8 cellular contexts compared by ENCODE assay signal in genomic region chr7:3043544-3044395, GRCh38. TPM values are rescaled to one million over a fixed set of nuclear protein-coding genes. Genes with fewer than 3 reads are reported as not detected.
A peak's percentile ranks its signal among the peaks of the same experiment; 100 is the strongest.
DNase-seq lines count a peak whose midpoint lies in the region; ATAC-seq and TF ChIP-seq lines count a peak whose summit lies in the region.

Gene CARD11 (minus strand): TSS chr7:3043867. CDS start chr7:2958506, 85,361 bp downstream.

- intact Hi-C loops in esophagus squamous epithelium (cut with DNase I): no loop called here

- TF ChIP-seq CTCF in DND-41 (IDR thresholded peaks at IDR 0.05; ENCODE audit: borderline replicate concordance, extremely low read depth, low read length, poor library complexity, severe bottlenecking): no peak
- no peak for TF ChIP-seq CTCF in esophagus squamous epithelium (IDR thresholded peaks at IDR 0.05)

- no peaks in the 10 kb centered on the region for H3K27me3 Mint-ChIP-seq in activated CD4-positive, alpha-beta T cell treated with anti-CD3 and anti-CD28 coated beads, Interleukin-2, amount 10 ng/mL, durations not matched to agents 7 days and 5 days

- peaks cover 34% of the 10 kb centered on the region for H3K36me3 Mint-ChIP-seq in activated CD4-positive, alpha-beta T cell treated with anti-CD3 and anti-CD28 coated beads, Interleukin-2, amount 10 ng/mL, durations not matched to agents 7 days and 5 days (ENCODE audit: low read depth)

- CTCF ChIA-PET in activated CD4-positive, alpha-beta T cell treated with anti-CD3 and anti-CD28 coated beads, Interleukin-2, amount 10 ng/mL, durations not matched to agents 7 days and 5 days (lab: Charles Lee): interaction anchor here (1.4 to 2.2 kb wide), 2 partner anchors 11 to 22 kb away, joined by 4 to 7 read pairs; no protein-coding TSS in a partner anchor

- H3K27me3 ChIP-seq in DND-41 (ENCODE audit: insufficient read depth, low read length, poor library complexity) (peaks cover 15% of the 10 kb centered on the region), esophagus squamous epithelium (peaks cover 0 to 35% (median 0%) of the 10 kb centered on the region in 4 donors)

- no peaks in the 10 kb centered on the region for H3K36me3 ChIP-seq in DND-41 (ENCODE audit: insufficient read depth, low read length)
- no peaks in the 10 kb centered on the region for H3K36me3 ChIP-seq in esophagus squamous epithelium

- H3K4me1 Mint-ChIP-seq in activated CD4-positive, alpha-beta T cell treated with anti-CD3 and anti-CD28 coated beads, Interleukin-2, amount 10 ng/mL, durations not matched to agents 7 days and 5 days: peaks cover 49% of the 10 kb centered on the region

- no peak for TF ChIP-seq POLR2A in esophagus squamous epithelium (IDR thresholded peaks at IDR 0.05)

- 11 to 19% methylated on average over 14 to 15 of the region's 45 CpGs for WGBS in esophagus squamous epithelium, 2 donors

- POLR2A ChIA-PET in activated CD4-positive, alpha-beta T cell treated with anti-CD3 and anti-CD28 coated beads, Interleukin-2, amount 10 ng/mL, durations not matched to agents 7 days and 5 days (lab: Charles Lee): interaction anchor here (0.6 kb wide), 1 partner anchor 65 kb away, joined by 3 read pairs; no protein-coding TSS in a partner anchor

- peak within 1 kb of the TSS; percentile 68 for H2AFZ ChIP-seq in DND-41 (ENCODE audit: low read depth, low read length)

- no peaks in the 10 kb centered on the region for H3K9me3 Mint-ChIP-seq in activated CD4-positive, alpha-beta T cell treated with anti-CD3 and anti-CD28 coated beads, Interleukin-2, amount 10 ng/mL, durations not matched to agents 7 days and 5 days

- H3K4me3 ChIP-seq in DND-41 (ENCODE audit: low read depth in 1 of 2, low read length in 2 of 2) (peak within 1 kb of the TSS; percentile 30 to 56; a peak in 3 of 4 replicates), esophagus squamous epithelium (peak within 1 kb of the TSS; percentile 11 to 58 (median 36))

- H3K4me3 Mint-ChIP-seq in activated CD4-positive, alpha-beta T cell treated with anti-CD3 and anti-CD28 coated beads, Interleukin-2, amount 10 ng/mL, durations not matched to agents 7 days and 5 days: peak within 1 kb of the TSS; percentile 99

- H3K79me2 ChIP-seq in DND-41 (ENCODE audit: insufficient read depth, low read length): no peaks in the 10 kb centered on the region

- H3K4me2 ChIP-seq in DND-41 (ENCODE audit: insufficient read depth, low read length): peak within 1 kb of the TSS; percentile 72

- H3K4me1 ChIP-seq in DND-41 (ENCODE audit: insufficient read depth, low read length): peaks cover 14% of the 10 kb centered on the region
- H3K4me1 ChIP-seq in esophagus squamous epithelium: peaks cover 0 to 13% (median 5%) of the 10 kb centered on the region in 3 donors

- H3K9me3 ChIP-seq in DND-41 (ENCODE audit: insufficient read depth, low read length, severe bottlenecking): no peaks in the 10 kb centered on the region
- H3K9me3 ChIP-seq in esophagus squamous epithelium: no peaks in the 10 kb centered on the region

- ATAC-seq in DND-41 (ENCODE audit: insufficient read depth, low read depth): peak; percentile 60
- peak; percentile 34 for ATAC-seq in HG03066 (IDR thresholded peaks at IDR 0.05; ENCODE audit: low read depth, unreplicated experiment)

- H3K27ac Mint-ChIP-seq in activated CD4-positive, alpha-beta T cell treated with anti-CD3 and anti-CD28 coated beads, Interleukin-2, amount 10 ng/mL, durations not matched to agents 7 days and 5 days: peak within 1 kb of the TSS; percentile 95

- DNase-seq in DND-41: peak; percentile 64
- DNase-seq in activated CD4-positive, alpha-beta T cell treated with anti-CD3 and anti-CD28 coated beads, Interleukin-2, amount 10 ng/mL, durations not matched to agents 7 days and 5 days: peak; percentile 74
- no peak for DNase-seq in esophagus squamous epithelium (lab: John Stamatoyannopoulos, UW)
- DNase-seq in stimulated activated CD4-positive, alpha-beta T cell treated with anti-CD3 and anti-CD28 coated beads, Interleukin-4, amount 100 ng/mL, for 4 hours: peak; percentile 49 to 56
- DNase-seq in NCI-H446 (lab: John Stamatoyannopoulos, UW): no peak
- DNase-seq in DMS153 treated with DMSO at 0.1 percent for 48 hours (lab: John Stamatoyannopoulos, UW; ENCODE audit: unreplicated experiment): no peak
- no peak for DNase-seq in DMS 273 treated with DMSO at 0.1 percent for 48 hours (lab: John Stamatoyannopoulos, UW)

- no peaks in the 10 kb centered on the region for H4K20me1 ChIP-seq in DND-41 (ENCODE audit: insufficient read depth, low read length)

- H3K27ac ChIP-seq in DND-41 (ENCODE audit: low read length) (0 out of 2 replicates have a peak within 1 kb of the TSS, but pooled peaks have one; percentile 20), esophagus squamous epithelium (peak within 1 kb of the TSS in 3 of 4 donors; percentile 21 to 75 (median 53))

- peak within 1 kb of the TSS; percentile 45; the same call in 1 of the 2 replicates for H3K9ac ChIP-seq in DND-41 (ENCODE audit: low read depth, low read length)

RNA-seq across cellular contexts. Expression of gene CARD11, which starts in this region (rescaled TPM):
- 100 to 1,000 TPM; 160 to 167 TPM for total RNA-seq in activated CD4-positive, alpha-beta T cell treated with anti-CD3 and anti-CD28 coated beads, Interleukin-2, amount 10 ng/mL, durations not matched to agents 7 days and 5 days
- total RNA-seq in esophagus squamous epithelium: 1 to 10 TPM in 3 of 4 donors, under 1 TPM in 1; 0.92 to 2.6 (median 1.6) TPM

Comparison
In these comparisons a context has a peak if more than half of its experiments do, and no peak if none do; other contexts are left out.
1. RNA of gene CARD11 (total RNA-seq): 160 to 167 TPM in activated CD4-positive, alpha-beta T cell treated with anti-CD3 and anti-CD28 coated beads, Interleukin-2, amount 10 ng/mL, durations not matched to agents 7 days and 5 days; 0.92 to 2.6 TPM in esophagus squamous epithelium; every median in the first group is over 10 times any median in the second.
2. DNase-seq: peak in DND-41 (single experiment), activated CD4-positive, alpha-beta T cell treated with anti-CD3 and anti-CD28 coated beads, Interleukin-2, amount 10 ng/mL, durations not matched to agents 7 days and 5 days (single experiment) and stimulated activated CD4-positive, alpha-beta T cell treated with anti-CD3 and anti-CD28 coated beads, Interleukin-4, amount 100 ng/mL, for 4 hours (2 of 2); none in esophagus squamous epithelium (single experiment), NCI-H446 (0 of 2), DMS153 treated with DMSO at 0.1 percent for 48 hours (single experiment) and DMS 273 treated with DMSO at 0.1 percent for 48 hours (single experiment).